ENCODE assay signal across 1 cellular context in the genomic region with DNA sequence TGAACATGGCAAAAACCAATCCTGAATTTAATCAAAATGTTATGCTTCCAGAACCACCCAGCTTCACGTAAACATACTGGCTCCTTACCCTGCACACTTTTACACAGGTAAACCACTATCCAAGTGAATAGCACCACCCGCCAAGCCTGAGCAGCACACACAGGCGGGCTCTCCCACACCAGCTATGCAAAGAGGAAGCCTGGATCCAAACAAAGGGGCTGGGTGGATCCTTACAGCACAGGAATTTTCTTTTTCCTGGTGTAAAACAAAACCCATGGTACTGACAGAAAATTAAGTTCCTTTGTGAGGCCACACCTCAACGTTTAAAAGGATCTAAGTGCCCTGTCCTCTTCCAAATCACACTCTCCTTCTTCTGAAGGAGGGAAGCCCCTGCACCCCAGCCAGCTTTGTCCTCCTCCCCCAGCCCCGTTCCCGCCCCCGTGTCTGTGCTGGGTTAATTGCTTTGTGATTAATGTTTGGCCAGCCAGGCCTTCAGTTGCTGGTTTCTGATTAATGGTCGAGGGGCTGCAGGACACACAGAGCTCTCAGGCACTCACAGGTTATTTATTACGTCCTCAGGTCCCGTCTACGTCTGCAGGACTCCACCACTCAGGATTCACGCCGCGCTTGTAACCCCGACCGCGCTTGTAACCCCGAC.
TF ChIP-seq lines count a peak whose summit lies in the region.

No MANE protein-coding gene starts in this region.

TF ChIP-seq in SK-N-SH, 30 proteins besides CTCF, POLR2A, EP300 and RAD21 (continued from another document):
- TF ChIP-seq, protein P1, sequence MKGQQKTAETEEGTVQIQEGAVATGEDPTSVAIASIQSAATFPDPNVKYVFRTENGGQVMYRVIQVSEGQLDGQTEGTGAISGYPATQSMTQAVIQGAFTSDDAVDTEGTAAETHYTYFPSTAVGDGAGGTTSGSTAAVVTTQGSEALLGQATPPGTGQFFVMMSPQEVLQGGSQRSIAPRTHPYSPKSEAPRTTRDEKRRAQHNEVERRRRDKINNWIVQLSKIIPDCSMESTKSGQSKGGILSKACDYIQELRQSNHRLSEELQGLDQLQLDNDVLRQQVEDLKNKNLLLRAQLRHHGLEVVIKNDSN (IDR thresholded peaks at IDR 0.05; ENCODE audit: borderline replicate concordance, low read depth): no peak
- TF ChIP-seq RXRA (IDR thresholded peaks at IDR 0.05; ENCODE audit: borderline replicate concordance, low read depth): no peak
- TF ChIP-seq GABPA (IDR thresholded peaks at IDR 0.05; ENCODE audit: low read depth): no peak
- TF ChIP-seq NRF1 (IDR thresholded peaks at IDR 0.05; ENCODE audit: low read depth, low read length): no peak
- TF ChIP-seq, protein P2, sequence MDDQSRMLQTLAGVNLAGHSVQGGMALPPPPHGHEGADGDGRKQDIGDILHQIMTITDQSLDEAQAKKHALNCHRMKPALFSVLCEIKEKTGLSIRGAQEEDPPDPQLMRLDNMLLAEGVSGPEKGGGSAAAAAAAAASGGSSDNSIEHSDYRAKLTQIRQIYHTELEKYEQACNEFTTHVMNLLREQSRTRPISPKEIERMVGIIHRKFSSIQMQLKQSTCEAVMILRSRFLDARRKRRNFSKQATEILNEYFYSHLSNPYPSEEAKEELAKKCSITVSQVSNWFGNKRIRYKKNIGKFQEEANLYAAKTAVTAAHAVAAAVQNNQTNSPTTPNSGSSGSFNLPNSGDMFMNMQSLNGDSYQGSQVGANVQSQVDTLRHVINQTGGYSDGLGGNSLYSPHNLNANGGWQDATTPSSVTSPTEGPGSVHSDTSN (IDR thresholded peaks at IDR 0.05): no peak
